In the genomic region with DNA sequence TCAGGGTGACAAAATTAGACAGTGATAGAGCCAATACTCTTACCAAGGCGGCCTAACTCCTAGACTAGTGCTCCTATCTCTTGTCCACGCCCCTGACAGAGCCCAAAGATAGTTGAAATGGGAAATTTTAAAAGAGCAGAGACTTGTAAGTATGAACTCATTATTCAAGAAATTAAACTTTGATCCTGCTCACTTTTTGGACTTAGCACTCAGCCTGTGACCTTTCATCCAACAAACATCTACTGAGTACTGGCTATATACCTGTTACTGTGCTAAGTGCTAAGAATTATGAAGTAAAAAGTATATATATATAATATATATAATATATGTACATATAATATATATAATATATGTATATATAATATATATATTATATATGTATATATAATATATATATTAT, we compare ENCODE assay signal across 8 cellular contexts. TPM values are rescaled to one million over a fixed set of nuclear protein-coding genes. Genes with fewer than 3 reads are reported as not detected.
DNase-seq lines count a peak whose midpoint lies in the region; ATAC-seq and TF ChIP-seq lines count a peak whose summit lies in the region.

No MANE protein-coding gene starts in this region.

- peak; percentile 11 for DNase-seq in A673 (ENCODE audit: low spot score)
- no peak for DNase-seq in GM23338 (ENCODE audit: low spot score)
- no peak for DNase-seq in adipocyte (ENCODE audit: low read depth)
- no peak for DNase-seq in iPS-NIHi11 (ENCODE audit: low spot score)
- no peak for DNase-seq in MV-4-11 (lab: John Stamatoyannopoulos, UW)
- DNase-seq in 8988T: no peak

- POLR2A ChIA-PET in A673 (lab: Charles Lee; ENCODE audit: low non-redundant PET): no interaction called here

- peaks cover 12% of the 10 kb centered on the region; the same call in 1 of the 2 replicates for H4K20me1 ChIP-seq in GM23338 (replicated peaks; ENCODE audit: insufficient read depth)

- H3K9me2 ChIP-seq in GM23338 (ENCODE audit: insufficient read depth): no peaks in the 10 kb centered on the region

- no peak overlapping the region for H2AFZ ChIP-seq in GM23338

- peaks cover 17% of the 10 kb centered on the region for H3K4me1 Mint-ChIP-seq in GM23338

- H3K36me3 ChIP-seq in A673 (ENCODE audit: insufficient read depth, low read length, poor library complexity, severe bottlenecking) (peaks cover 21% of the 10 kb centered on the region), GM23338 (ENCODE audit: insufficient read depth) (no peaks in the 10 kb centered on the region), adipocyte (ENCODE audit: control insufficient read depth, insufficient read depth, low read length, severe bottlenecking) (peaks cover 18% of the 10 kb centered on the region), mucosa of stomach (ENCODE audit: control insufficient read depth, insufficient read depth, low read length) (no peaks in the 10 kb centered on the region)

- TF ChIP-seq CTCF in A673 (conservative IDR thresholded peaks at IDR 0.05; ENCODE audit: low read depth, low read length) (no peak), GM23338 (conservative IDR thresholded peaks at IDR 0.05; ENCODE audit: low read depth in 2 of 2) (no peak)

- H3K27ac Mint-ChIP-seq in GM23338: no peak overlapping the region

- no peaks in the 10 kb centered on the region for H3F3A ChIP-seq in GM23338 (replicated peaks; ENCODE audit: low read depth)

- H3K27ac ChIP-seq in A673 (ENCODE audit: low read depth, low read length, poor library complexity, severe bottlenecking) (no peak overlapping the region), GM23338 (ENCODE audit: low read depth) (no peak overlapping the region)

- H3K9me3 ChIP-seq in A673 (ENCODE audit: low read depth, low read length, poor library complexity, severe bottlenecking) (no peaks in the 10 kb centered on the region), adipocyte (ENCODE audit: control insufficient read depth, low read length) (no peaks in the 10 kb centered on the region), mucosa of stomach (ENCODE audit: control insufficient read depth, low read length) (no peaks in the 10 kb centered on the region)

- H3K9me3 Mint-ChIP-seq in GM23338: no peaks in the 10 kb centered on the region

- CTCF ChIA-PET in A673 (lab: Charles Lee): no interaction called here

- H3K4me3 Mint-ChIP-seq in GM23338: peak overlapping the region; percentile 98; the same call in 2 of the 3 replicates

- ATAC-seq in GM23338: no peak
- ATAC-seq in GM19397 (IDR thresholded peaks at IDR 0.05; ENCODE audit: unreplicated experiment): no peak

- intact Hi-C loops in A673 (cut with micrococcal nuclease; ENCODE audit: unreplicated experiment): no loop called here

- H3K4me3 ChIP-seq in A673 (ENCODE audit: low read depth, low read length, poor library complexity, severe bottlenecking) (peak overlapping the region; percentile 90), GM23338 (peak overlapping the region; percentile 86), adipocyte (ENCODE audit: low read length) (peak overlapping the region; percentile 98), mucosa of stomach (ENCODE audit: low read length) (no peak overlapping the region)

- peaks cover 12% of the 10 kb centered on the region for H3K27me3 Mint-ChIP-seq in GM23338 (ENCODE audit: insufficient read depth, low read depth, poor library complexity)

- H3K79me2 ChIP-seq in GM23338 (replicated peaks; ENCODE audit: insufficient read depth): peaks cover 27% of the 10 kb centered on the region

- BruUV-seq in A673 (replicated peaks; lab: Mats Ljungman, UMichigan): no TSS peak

- no peaks in the 10 kb centered on the region for H3K27me3 ChIP-seq in A673 (replicated peaks; ENCODE audit: insufficient read depth, low read depth, low read length, poor library complexity)
- no peaks in the 10 kb centered on the region for H3K27me3 ChIP-seq in GM23338 (ENCODE audit: insufficient read depth)
- H3K27me3 ChIP-seq in adipocyte (replicated peaks; ENCODE audit: control insufficient read depth, insufficient read depth, low read length): no peaks in the 10 kb centered on the region
- no peaks in the 10 kb centered on the region for H3K27me3 ChIP-seq in mucosa of stomach (ENCODE audit: control insufficient read depth, insufficient read depth, low read length)

- H3K9ac ChIP-seq in adipocyte (ENCODE audit: low read length): peak overlapping the region; percentile 96
- H3K9ac ChIP-seq in mucosa of stomach (ENCODE audit: low read length): peak overlapping the region; percentile 64

- peaks cover 16% of the 10 kb centered on the region for H3K4me1 ChIP-seq in A673 (ENCODE audit: insufficient read depth, low read length, poor library complexity, severe bottlenecking)
- H3K4me1 ChIP-seq in GM23338 (ENCODE audit: insufficient read depth): peaks cover 19% of the 10 kb centered on the region; the same call in 1 of the 2 replicates
- peaks cover 15% of the 10 kb centered on the region for H3K4me1 ChIP-seq in adipocyte (ENCODE audit: control insufficient read depth, insufficient read depth, low read length)
- H3K4me1 ChIP-seq in mucosa of stomach (ENCODE audit: control insufficient read depth, insufficient read depth, low read length): peaks cover 33% of the 10 kb centered on the region

- no peaks in the 10 kb centered on the region for H3K36me3 Mint-ChIP-seq in GM23338 (ENCODE audit: low read depth)

- H3K4me2 ChIP-seq in GM23338: peak overlapping the region; percentile 70

TF ChIP-seq in GM23338, 12 proteins besides CTCF, POLR2A, EP300 and RAD21 (continues in another document):
- no peak for TF ChIP-seq EZH2phosphoT487 (IDR thresholded peaks at IDR 0.05; ENCODE audit: unreplicated experiment)
- TF ChIP-seq, protein P1, sequence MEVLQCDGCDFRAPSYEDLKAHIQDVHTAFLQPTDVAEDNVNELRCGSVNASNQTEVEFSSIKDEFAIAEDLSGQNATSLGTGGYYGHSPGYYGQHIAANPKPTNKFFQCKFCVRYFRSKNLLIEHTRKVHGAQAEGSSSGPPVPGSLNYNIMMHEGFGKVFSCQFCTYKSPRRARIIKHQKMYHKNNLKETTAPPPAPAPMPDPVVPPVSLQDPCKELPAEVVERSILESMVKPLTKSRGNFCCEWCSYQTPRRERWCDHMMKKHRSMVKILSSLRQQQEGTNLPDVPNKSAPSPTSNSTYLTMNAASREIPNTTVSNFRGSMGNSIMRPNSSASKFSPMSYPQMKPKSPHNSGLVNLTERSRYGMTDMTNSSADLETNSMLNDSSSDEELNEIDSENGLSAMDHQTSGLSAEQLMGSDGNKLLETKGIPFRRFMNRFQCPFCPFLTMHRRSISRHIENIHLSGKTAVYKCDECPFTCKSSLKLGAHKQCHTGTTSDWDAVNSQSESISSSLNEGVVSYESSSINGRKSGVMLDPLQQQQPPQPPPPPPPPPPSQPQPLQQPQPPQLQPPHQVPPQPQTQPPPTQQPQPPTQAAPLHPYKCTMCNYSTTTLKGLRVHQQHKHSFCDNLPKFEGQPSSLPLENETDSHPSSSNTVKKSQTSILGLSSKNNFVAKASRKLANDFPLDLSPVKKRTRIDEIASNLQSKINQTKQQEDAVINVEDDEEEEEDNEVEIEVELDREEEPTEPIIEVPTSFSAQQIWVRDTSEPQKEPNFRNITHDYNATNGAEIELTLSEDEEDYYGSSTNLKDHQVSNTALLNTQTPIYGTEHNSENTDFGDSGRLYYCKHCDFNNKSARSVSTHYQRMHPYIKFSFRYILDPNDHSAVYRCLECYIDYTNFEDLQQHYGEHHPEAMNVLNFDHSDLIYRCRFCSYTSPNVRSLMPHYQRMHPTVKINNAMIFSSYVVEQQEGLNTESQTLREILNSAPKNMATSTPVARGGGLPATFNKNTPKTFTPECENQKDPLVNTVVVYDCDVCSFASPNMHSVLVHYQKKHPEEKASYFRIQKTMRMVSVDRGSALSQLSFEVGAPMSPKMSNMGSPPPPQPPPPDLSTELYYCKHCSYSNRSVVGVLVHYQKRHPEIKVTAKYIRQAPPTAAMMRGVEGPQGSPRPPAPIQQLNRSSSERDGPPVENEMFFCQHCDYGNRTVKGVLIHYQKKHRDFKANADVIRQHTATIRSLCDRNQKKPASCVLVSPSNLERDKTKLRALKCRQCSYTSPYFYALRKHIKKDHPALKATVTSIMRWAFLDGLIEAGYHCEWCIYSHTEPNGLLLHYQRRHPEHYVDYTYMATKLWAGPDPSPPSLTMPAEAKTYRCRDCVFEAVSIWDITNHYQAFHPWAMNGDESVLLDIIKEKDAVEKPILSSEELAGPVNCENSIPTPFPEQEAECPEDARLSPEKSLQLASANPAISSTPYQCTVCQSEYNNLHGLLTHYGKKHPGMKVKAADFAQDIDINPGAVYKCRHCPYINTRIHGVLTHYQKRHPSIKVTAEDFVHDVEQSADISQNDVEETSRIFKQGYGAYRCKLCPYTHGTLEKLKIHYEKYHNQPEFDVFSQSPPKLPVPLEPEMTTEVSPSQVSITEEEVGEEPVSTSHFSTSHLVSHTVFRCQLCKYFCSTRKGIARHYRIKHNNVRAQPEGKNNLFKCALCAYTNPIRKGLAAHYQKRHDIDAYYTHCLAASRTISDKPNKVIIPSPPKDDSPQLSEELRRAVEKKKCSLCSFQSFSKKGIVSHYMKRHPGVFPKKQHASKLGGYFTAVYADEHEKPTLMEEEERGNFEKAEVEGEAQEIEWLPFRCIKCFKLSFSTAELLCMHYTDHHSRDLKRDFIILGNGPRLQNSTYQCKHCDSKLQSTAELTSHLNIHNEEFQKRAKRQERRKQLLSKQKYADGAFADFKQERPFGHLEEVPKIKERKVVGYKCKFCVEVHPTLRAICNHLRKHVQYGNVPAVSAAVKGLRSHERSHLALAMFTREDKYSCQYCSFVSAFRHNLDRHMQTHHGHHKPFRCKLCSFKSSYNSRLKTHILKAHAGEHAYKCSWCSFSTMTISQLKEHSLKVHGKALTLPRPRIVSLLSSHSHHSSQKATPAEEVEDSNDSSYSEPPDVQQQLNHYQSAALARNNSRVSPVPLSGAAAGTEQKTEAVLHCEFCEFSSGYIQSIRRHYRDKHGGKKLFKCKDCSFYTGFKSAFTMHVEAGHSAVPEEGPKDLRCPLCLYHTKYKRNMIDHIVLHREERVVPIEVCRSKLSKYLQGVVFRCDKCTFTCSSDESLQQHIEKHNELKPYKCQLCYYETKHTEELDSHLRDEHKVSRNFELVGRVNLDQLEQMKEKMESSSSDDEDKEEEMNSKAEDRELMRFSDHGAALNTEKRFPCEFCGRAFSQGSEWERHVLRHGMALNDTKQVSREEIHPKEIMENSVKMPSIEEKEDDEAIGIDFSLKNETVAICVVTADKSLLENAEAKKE (CRISPR knock-in tag; IDR thresholded peaks at IDR 0.05): no peak

RNA-seq across cellular contexts. Expression of gene INVS, which starts 1.2 kb away (rescaled TPM):
- total RNA-seq in A673 (2021): 21.8 and 23.3 TPM in 2 replicates
- 8.7 and 12.5 TPM in 2 replicates for total RNA-seq in GM23338 (2014; rRNA removed; shearing (Covaris generic))
- polyA plus RNA-seq in GM23338 (2016; fragmentation: Nextera tagmentation; extraction: Ambion mirVana): 3.9 and 4.1 TPM in 2 replicates

RNA-seq across cellular contexts. Expression of gene ERP44, which starts 1.5 kb away (rescaled TPM):
- total RNA-seq in A673 (2021): 14.4 and 16.8 TPM in 2 replicates
- total RNA-seq in GM23338 (2014; rRNA removed; shearing (Covaris generic)): 12.0 and 13.0 TPM in 2 replicates
- polyA plus RNA-seq in GM23338 (2016; fragmentation: Nextera tagmentation; extraction: Ambion mirVana): 18.8 and 24.1 TPM in 2 replicates
